Comparison of ENCODE assay signal across 9 cellular contexts in the genomic region with DNA sequence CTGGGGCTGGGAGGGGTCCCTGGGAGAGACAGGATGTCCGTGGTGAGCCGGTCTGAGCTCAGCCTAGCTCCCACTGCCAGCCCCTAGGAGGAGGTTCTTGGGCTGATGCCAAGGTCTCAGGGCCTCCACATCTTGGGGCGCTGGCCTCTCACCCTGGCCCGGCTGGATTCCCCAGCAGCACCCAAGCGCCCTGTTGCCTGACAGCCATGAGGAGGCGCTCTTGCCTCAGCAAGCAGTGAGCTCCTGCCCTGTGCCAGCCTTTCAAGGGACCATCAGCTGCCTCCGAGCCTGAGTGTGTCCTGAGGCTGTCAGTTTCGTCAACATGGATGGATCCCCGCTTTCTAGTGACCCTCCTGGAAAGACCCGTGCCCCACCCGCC.
A peak's percentile ranks its signal among the peaks of the same experiment; 100 is the strongest.
DNase-seq lines count a peak whose midpoint lies in the region; ATAC-seq, FAIRE-seq and TF ChIP-seq lines count a peak whose summit lies in the region.
"Had no signal": no experiment of that assay in that cellular context is flagged by ENCODE, and none has a peak within 500 bp of the region (broad histone marks: within the 10 kb centered on the region; RNA-seq: fewer than 3 reads in every experiment).

No MANE protein-coding gene starts in this region.

- BruUV-seq in GM12878 (replicated peaks; lab: Mats Ljungman, UMichigan) = no TSS peak

- H3K4me3 ChIP-seq in DND-41 (ENCODE audit: low read depth in 1 of 2, low read length in 2 of 2) (no peak overlapping the region), GM12878 (no peak overlapping the region), mesendoderm (ENCODE audit: low read length) (no peak overlapping the region)

- no peaks in the 10 kb centered on the region for H3K4me1 ChIP-seq in DND-41 (ENCODE audit: insufficient read depth, low read length)
- H3K4me1 ChIP-seq in GM12878 (ENCODE audit: control insufficient read depth, insufficient read depth, low read length) = no peaks in the 10 kb centered on the region
- no peaks in the 10 kb centered on the region for H3K4me1 ChIP-seq in mesendoderm (ENCODE audit: control insufficient read depth, low read depth, low read length)

- no peak overlapping the region for H3K9ac ChIP-seq in DND-41 (ENCODE audit: low read depth, low read length)
- no peak overlapping the region for H3K9ac ChIP-seq in GM12878 (ENCODE audit: control insufficient read depth, insufficient read depth, low read length)
- H3K9ac ChIP-seq in mesendoderm (ENCODE audit: low read length) = no peak overlapping the region

- H4K20me1 ChIP-seq in DND-41 (ENCODE audit: insufficient read depth, low read length) = peaks cover 6% of the 10 kb centered on the region; the same call in 1 of the 2 replicates
- H4K20me1 ChIP-seq in GM12878 (ENCODE audit: control insufficient read depth, insufficient read depth) = 0 out of 2 replicates have a peak, but pooled peaks cover 2% of the 10 kb centered on the region

- no peaks in the 10 kb centered on the region for H3K36me3 ChIP-seq in DND-41 (ENCODE audit: insufficient read depth, low read length)
- H3K36me3 ChIP-seq in GM12878 (ENCODE audit: control insufficient read depth in 2 of 2, insufficient read depth in 2 of 2, low read length in 1 of 2) = no peaks in the 10 kb centered on the region
- H3K36me3 ChIP-seq in mesendoderm (ENCODE audit: control insufficient read depth, insufficient read depth, low read length) = no peaks in the 10 kb centered on the region

- RAD21 ChIA-PET in GM12878 (lab: Charles Lee; ENCODE audit: unreplicated experiment) = interaction anchor here (0.9 kb wide), 1 partner anchor 369 kb away, joined by 3 read pairs; no protein-coding TSS in a partner anchor

- H2BK5ac ChIP-seq in mesendoderm (ENCODE audit: low read length) = no peak overlapping the region

- ATAC-seq in DND-41 (ENCODE audit: insufficient read depth, low read depth) = peak; percentile 75
- ATAC-seq in GM12878 = peak; percentile 64; the same call in 2 of the 3 replicates
- ATAC-seq in GM19328 (IDR thresholded peaks at IDR 0.05; ENCODE audit: unreplicated experiment) = no peak
- no peak for ATAC-seq in GM19324 (IDR thresholded peaks at IDR 0.05; ENCODE audit: low FRiP score, unreplicated experiment)
- no peak for ATAC-seq in HG02759 (IDR thresholded peaks at IDR 0.05; ENCODE audit: unreplicated experiment)
- ATAC-seq in HG02884 (IDR thresholded peaks at IDR 0.05; ENCODE audit: unreplicated experiment) = no peak

- no peak for TF ChIP-seq EP300 in GM12878 (IDR thresholded peaks at IDR 0.05; ENCODE audit: borderline replicate concordance in 1 of 2, control insufficient read depth in 1 of 2, low read depth in 2 of 2, low read length in 2 of 2)

- no peak overlapping the region for H4K5ac ChIP-seq in mesendoderm (ENCODE audit: low read length)

- in situ Hi-C loops in GM12878 (cut with MboI) = no loop called here

- H2AFZ ChIP-seq in DND-41 (ENCODE audit: low read depth, low read length) (no peak overlapping the region), GM12878 (ENCODE audit: control insufficient read depth, low read depth, low read length) (no peak overlapping the region)

- no peak overlapping the region for H2BK120ac ChIP-seq in mesendoderm (ENCODE audit: low read depth, low read length)

- no peaks in the 10 kb centered on the region for H3K27me3 ChIP-seq in DND-41 (ENCODE audit: insufficient read depth, low read length, poor library complexity)
- H3K27me3 ChIP-seq in GM12878 (replicated peaks in 1 of 2; ENCODE audit: control insufficient read depth in 2 of 2, insufficient read depth in 2 of 2, low read length in 1 of 2) = no peaks in the 10 kb centered on the region; a peak in 3 of 4 replicates
- H3K27me3 ChIP-seq in mesendoderm (ENCODE audit: insufficient read depth, low read length, poor library complexity) = no peaks in the 10 kb centered on the region

- no peak overlapping the region for H3K23ac ChIP-seq in mesendoderm (ENCODE audit: low read length)

- H3K4me2 ChIP-seq in DND-41 (ENCODE audit: insufficient read depth, low read length) (no peak overlapping the region), GM12878 (ENCODE audit: control insufficient read depth, insufficient read depth) (no peak overlapping the region), mesendoderm (ENCODE audit: low read length) (no peak overlapping the region)

- no peak for FAIRE-seq in GM12878 (lab: Jason Lieb, UNC)
- FAIRE-seq: colon had no signal

- no peak overlapping the region for H2AK5ac ChIP-seq in mesendoderm (ENCODE audit: low read length)

- DNase-seq in DND-41 = peak; percentile 49
- peak; percentile 26 for DNase-seq in HT1080 (ENCODE audit: low read depth)
- no peak for DNase-seq in GM12878 (ENCODE audit: low read depth, low spot score)
- peak; percentile 54 for DNase-seq in mesendoderm

- intact Hi-C loops in GM12878 (cut with micrococcal nuclease; ENCODE audit: unreplicated experiment) = no loop called here

- no peak overlapping the region for H3K27ac ChIP-seq in DND-41 (ENCODE audit: low read length)
- H3K27ac ChIP-seq in GM12878 (ENCODE audit: control insufficient read depth, insufficient read depth) = no peak overlapping the region
- no peak overlapping the region for H3K27ac ChIP-seq in mesendoderm (ENCODE audit: low read depth, low read length)

- H3K79me2 ChIP-seq in DND-41 (ENCODE audit: insufficient read depth, low read length) (no peaks in the 10 kb centered on the region), GM12878 (ENCODE audit: control insufficient read depth, insufficient read depth, low read length) (no peaks in the 10 kb centered on the region), mesendoderm (ENCODE audit: control insufficient read depth, insufficient read depth, low read length) (no peaks in the 10 kb centered on the region)

- no peak overlapping the region for H3K56ac ChIP-seq in mesendoderm (ENCODE audit: low read length)

- no peak overlapping the region for H3K4ac ChIP-seq in mesendoderm (ENCODE audit: low read depth, low read length)

- TF ChIP-seq CTCF in DND-41 (IDR thresholded peaks at IDR 0.05; ENCODE audit: borderline replicate concordance, extremely low read depth, low read length, poor library complexity, severe bottlenecking) = peak; percentile 62
- TF ChIP-seq CTCF in GM12878 (IDR thresholded peaks at IDR 0.05 in 2 of 3, conservative IDR thresholded peaks at IDR 0.05 in 1 of 3; ENCODE audit: control insufficient read depth in 2 of 3, extremely low read depth in 1 of 3, insufficient read depth in 1 of 3, low read depth in 3 of 3, low read length in 3 of 3) = peak; percentile 24 to 33 (median 29); a peak in 4 of 6 replicates

- H2BK15ac ChIP-seq in mesendoderm (replicated peaks; ENCODE audit: low read depth) = no peak overlapping the region

- SMC1A ChIA-PET in GM12878 (lab: Charles Lee; ENCODE audit: uncharacterized antibody, unreplicated experiment) = no interaction called here

- H3K9me3 ChIP-seq in DND-41 (ENCODE audit: insufficient read depth, low read length, severe bottlenecking) (no peaks in the 10 kb centered on the region), GM12878 (replicated peaks; ENCODE audit: control insufficient read depth, insufficient read depth, low read length) (no peaks in the 10 kb centered on the region)

- 30% methylated on average over 9 of the region's 11 CpGs for WGBS in GM12878 (ENCODE audit: insufficient coverage, insufficient replicate concordance, low lambda C conversion rate, missing lambda C conversion rate)
- WGBS in mesendoderm (ENCODE audit: extremely low coverage, insufficient coverage, low lambda C conversion rate) = no CpG with 5 or more reads among the region's 11 CpGs

- peaks cover 2% of the 10 kb centered on the region for H3K79me1 ChIP-seq in mesendoderm (ENCODE audit: low read length)

- H3K18ac ChIP-seq in mesendoderm (ENCODE audit: low read length) = no peak overlapping the region

- TF ChIP-seq RAD21 in GM12878 (IDR thresholded peaks at IDR 0.05; ENCODE audit: insufficient read depth, low read depth, low read length) = 0 out of 2 replicates have a peak, but pooled peaks have one; percentile 27

- CTCF ChIA-PET in GM12878 (lab: Yijun Ruan, JAX) = interaction anchor here (0.6 to 1.4 kb wide), 2 partner anchors 74 to 81 kb away, joined by 3 to 4 read pairs; no protein-coding TSS in a partner anchor

- POLR2A ChIA-PET in GM12878 (lab: Charles Lee) = no interaction called here

- TF ChIP-seq POLR2A in GM12878 (IDR thresholded peaks at IDR 0.05; ENCODE audit: low read depth, low read length) = no peak

- H4K8ac ChIP-seq in mesendoderm (ENCODE audit: low read depth, low read length) = no peak overlapping the region

TF ChIP-seq in GM12878, 131 proteins besides CTCF, POLR2A, EP300 and RAD21 (continues in another document):
- no peak for TF ChIP-seq BHLHE40 (IDR thresholded peaks at IDR 0.05; ENCODE audit: borderline replicate concordance in 1 of 2, low read depth in 2 of 2, low read length in 1 of 2)
- TF ChIP-seq, protein P1, sequence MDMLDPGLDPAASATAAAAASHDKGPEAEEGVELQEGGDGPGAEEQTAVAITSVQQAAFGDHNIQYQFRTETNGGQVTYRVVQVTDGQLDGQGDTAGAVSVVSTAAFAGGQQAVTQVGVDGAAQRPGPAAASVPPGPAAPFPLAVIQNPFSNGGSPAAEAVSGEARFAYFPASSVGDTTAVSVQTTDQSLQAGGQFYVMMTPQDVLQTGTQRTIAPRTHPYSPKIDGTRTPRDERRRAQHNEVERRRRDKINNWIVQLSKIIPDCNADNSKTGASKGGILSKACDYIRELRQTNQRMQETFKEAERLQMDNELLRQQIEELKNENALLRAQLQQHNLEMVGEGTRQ (IDR thresholded peaks at IDR 0.05; ENCODE audit: borderline replicate concordance, low read depth, low read length) = no peak
- no peak for TF ChIP-seq MTA2 (IDR thresholded peaks at IDR 0.05; ENCODE audit: low read depth)
- no peak for TF ChIP-seq CREB1 (IDR thresholded peaks at IDR 0.05; ENCODE audit: low read depth)

Comparison
In these comparisons a context has a peak if more than half of its experiments do, and no peak if none do; other contexts are left out.
1. ATAC-seq: peak in DND-41 (single experiment) and GM12878 (single experiment); none in GM19328 (single experiment), GM19324 (single experiment), HG02759 (single experiment) and HG02884 (single experiment).